8 cellular contexts compared by ENCODE assay signal in the genomic region with DNA sequence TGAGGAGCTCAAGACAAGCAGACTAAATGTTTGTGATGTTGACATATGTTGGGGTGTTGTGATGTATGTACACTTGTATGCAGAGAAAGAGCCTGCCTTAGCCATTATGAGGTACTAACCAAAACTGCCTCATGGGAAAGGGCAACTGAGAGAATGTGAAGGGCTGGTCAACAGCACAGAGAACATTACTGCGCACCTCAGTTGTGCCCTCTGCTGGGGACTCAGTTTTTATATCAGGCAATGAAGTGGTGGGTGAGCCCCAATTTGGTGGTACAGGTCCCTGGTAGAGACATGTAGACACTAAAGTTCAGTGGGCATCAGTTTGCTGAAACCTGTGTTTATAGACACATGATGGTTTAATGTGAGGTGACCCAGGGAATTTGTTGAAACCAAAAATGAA.
DNase-seq lines count a peak whose midpoint lies in the region; ATAC-seq, FAIRE-seq and TF ChIP-seq lines count a peak whose summit lies in the region.

No MANE protein-coding gene starts in this region.

- H3K27me3 ChIP-seq in prostate gland (replicated peaks; ENCODE audit: insufficient read depth) = no peaks in the 10 kb centered on the region

- 100% methylated on average over 1 of the region's 1 CpG for WGBS in prostate gland

- ATAC-seq in natural killer cell treated with Interleukin-12 subunit alpha and Interleukin-12 subunit beta and Interleukin-15 and Interleukin-18, amount 100 ng/mL, for 72 hours = no peak

- no peaks in the 10 kb centered on the region for H3K36me3 Mint-ChIP-seq in natural killer cell treated with Interleukin-12 subunit alpha and Interleukin-12 subunit beta and Interleukin-15 and Interleukin-18, amount 100 ng/mL, for 72 hours

- H3K27ac ChIP-seq in prostate gland = no peak overlapping the region

- H3K4me3 Mint-ChIP-seq in natural killer cell treated with Interleukin-12 subunit alpha and Interleukin-12 subunit beta and Interleukin-15 and Interleukin-18, amount 100 ng/mL, for 72 hours = no peak overlapping the region

- FAIRE-seq in HTR-8/SVneo (lab: Jason Lieb, UNC) = no peak

- CTCF ChIA-PET in GM10248 (lab: Yijun Ruan, JAX) = interaction anchor here (0.7 to 1.6 kb wide), 8 partner anchors 10 to 1945 kb away, joined by 3 to 4 read pairs (median 3); no protein-coding TSS in a partner anchor

- POLR2A ChIA-PET in GM10248 (lab: Yijun Ruan, JAX) = no interaction called here

- DNase-seq in A172 (ENCODE audit: low spot score) (peak; percentile 41), GM10248 (ENCODE audit: extremely low spot score) (no peak), NCI-H146 (lab: John Stamatoyannopoulos, UW) (peak; percentile 47), cerebellar cortex (ENCODE audit: low spot score) (peak; percentile 5), prostate gland (ENCODE audit: low spot score) (peak; percentile 18), NCI-H2029 (lab: John Stamatoyannopoulos, UW) (no peak), HTR-8/SVneo (ENCODE audit: insufficient read length, low spot score) (no peak)
- DNase-seq in natural killer cell treated with Interleukin-12 subunit alpha and Interleukin-12 subunit beta and Interleukin-15 and Interleukin-18, amount 100 ng/mL, for 72 hours (ENCODE audit: low spot score) = no peak

- H3K4me3 ChIP-seq in prostate gland = no peak overlapping the region

- TF ChIP-seq CTCF in GM10248 (IDR thresholded peaks at IDR 0.05; ENCODE audit: control extremely low read depth, extremely low read depth, low read depth, missing control alignments) (peak; percentile 30), prostate gland (IDR thresholded peaks at IDR 0.05) (peak in 3 of 4 experiments; percentile 28 to 46 (median 38))

- no peaks in the 10 kb centered on the region for H3K27me3 Mint-ChIP-seq in natural killer cell treated with Interleukin-12 subunit alpha and Interleukin-12 subunit beta and Interleukin-15 and Interleukin-18, amount 100 ng/mL, for 72 hours

- no peak overlapping the region for H3K27ac Mint-ChIP-seq in natural killer cell treated with Interleukin-12 subunit alpha and Interleukin-12 subunit beta and Interleukin-15 and Interleukin-18, amount 100 ng/mL, for 72 hours

- H3K9me3 ChIP-seq in prostate gland = no peaks in the 10 kb centered on the region

- no peaks in the 10 kb centered on the region for H3K9me3 Mint-ChIP-seq in natural killer cell treated with Interleukin-12 subunit alpha and Interleukin-12 subunit beta and Interleukin-15 and Interleukin-18, amount 100 ng/mL, for 72 hours

- no peaks in the 10 kb centered on the region for H3K36me3 ChIP-seq in prostate gland

- intact Hi-C loops in prostate gland (cut with DNase I) = no loop called here

- H3K4me1 ChIP-seq in prostate gland (replicated peaks) = no peaks in the 10 kb centered on the region

- TF ChIP-seq POLR2A in prostate gland (IDR thresholded peaks at IDR 0.05) = no peak

- H3K4me1 Mint-ChIP-seq in natural killer cell treated with Interleukin-12 subunit alpha and Interleukin-12 subunit beta and Interleukin-15 and Interleukin-18, amount 100 ng/mL, for 72 hours (ENCODE audit: low read depth in 2 of 2) = peaks cover 0 to 8% of the 10 kb centered on the region in 2 donors

Comparison
In these comparisons a context has a peak if more than half of its experiments do, and no peak if none do; other contexts are left out.
1. DNase-seq: peak in A172 (single experiment), NCI-H146 (single experiment), cerebellar cortex (single experiment) and prostate gland (single experiment); none in GM10248 (single experiment), NCI-H2029 (single experiment), natural killer cell treated with Interleukin-12 subunit alpha and Interleukin-12 subunit beta and Interleukin-15 and Interleukin-18, amount 100 ng/mL, for 72 hours (single experiment) and HTR-8/SVneo (single experiment).